In the genomic region with DNA sequence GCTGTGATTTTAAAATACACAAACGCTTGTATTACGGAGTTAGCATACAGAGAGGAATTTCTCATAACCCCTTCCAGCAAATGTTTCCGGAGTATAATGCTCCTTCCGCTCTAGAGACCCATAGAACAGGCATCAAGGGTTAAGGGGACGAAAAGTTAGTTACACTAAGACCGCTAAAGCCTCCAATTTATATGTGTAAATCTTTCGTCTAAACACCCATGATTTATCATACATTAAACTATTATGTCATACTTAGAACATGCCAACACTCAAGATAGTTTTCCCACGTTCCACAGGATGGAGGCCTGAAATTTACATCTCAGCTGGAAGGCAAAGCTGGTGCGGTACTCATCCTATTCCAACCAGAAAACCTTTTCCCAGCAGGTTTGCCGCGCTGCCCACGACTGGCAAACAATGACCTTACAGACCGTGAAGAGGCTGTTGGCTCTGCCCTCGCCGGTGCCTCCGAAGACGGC, we compare ENCODE assay signal across 8 cellular contexts. TPM values are rescaled to one million over a fixed set of nuclear protein-coding genes. Genes with fewer than 3 reads are reported as not detected.
DNase-seq lines count a peak whose midpoint lies in the region; ATAC-seq and TF ChIP-seq lines count a peak whose summit lies in the region.

No MANE protein-coding gene starts in this region.

- H3K27me3 Mint-ChIP-seq in GM23338 (ENCODE audit: insufficient read depth, low read depth, poor library complexity): peaks cover 2% of the 10 kb centered on the region
- H3K27me3 Mint-ChIP-seq in activated CD8-positive, alpha-beta T cell treated with anti-CD3 and anti-CD28 coated beads, Interleukin-2, amount 10 ng/mL, durations not matched to agents 7 days and 5 days (ENCODE audit: low read depth): no peaks in the 10 kb centered on the region

- intact Hi-C loops in heart right ventricle (cut with DNase I): no loop called here
- intact Hi-C loops in prostate gland (cut with DNase I): loop anchor here (10.0 kb wide), 1 partner anchor 531 kb away; a partner anchor contains a TSS

- H2AFZ ChIP-seq in GM23338: no peak overlapping the region

- peak overlapping the region; percentile 95 for H3K27ac Mint-ChIP-seq in GM23338
- peak overlapping the region; percentile 89 for H3K27ac Mint-ChIP-seq in activated CD8-positive, alpha-beta T cell treated with anti-CD3 and anti-CD28 coated beads, Interleukin-2, amount 10 ng/mL, durations not matched to agents 7 days and 5 days

- H3K4me1 Mint-ChIP-seq in GM23338: peaks cover 21% of the 10 kb centered on the region
- peaks cover 46% of the 10 kb centered on the region for H3K4me1 Mint-ChIP-seq in activated CD8-positive, alpha-beta T cell treated with anti-CD3 and anti-CD28 coated beads, Interleukin-2, amount 10 ng/mL, durations not matched to agents 7 days and 5 days (ENCODE audit: low read depth)

- POLR2A ChIA-PET in activated CD8-positive, alpha-beta T cell treated with anti-CD3 and anti-CD28 coated beads, Interleukin-2, amount 10 ng/mL, durations not matched to agents 7 days and 5 days (lab: Charles Lee): interaction anchor here (0.8 to 2.7 kb wide), 6 partner anchors 11 to 121 kb away, joined by 3 to 22 read pairs (median 6); a partner anchor contains a TSS

- H3K27me3 ChIP-seq in GM23338 (ENCODE audit: insufficient read depth): no peaks in the 10 kb centered on the region
- H3K27me3 ChIP-seq in heart right ventricle: no peaks in the 10 kb centered on the region
- no peaks in the 10 kb centered on the region for H3K27me3 ChIP-seq in prostate gland (replicated peaks; ENCODE audit: insufficient read depth)

- H3K27ac ChIP-seq in GM23338 (ENCODE audit: low read depth) (peak overlapping the region; percentile 93), heart right ventricle (peak overlapping the region; percentile 83 to 98 (median 96)), prostate gland (peak overlapping the region; percentile 94 to 96)

- H3K36me3 ChIP-seq in GM23338 (ENCODE audit: insufficient read depth) (peaks cover 20% of the 10 kb centered on the region), heart right ventricle (peaks cover 0 to 50% (median 14%) of the 10 kb centered on the region in 9 donors), prostate gland (no peaks in the 10 kb centered on the region)

- H3K4me3 ChIP-seq in GM23338: peak overlapping the region; percentile 60
- peak overlapping the region; percentile 51 to 91 (median 78) for H3K4me3 ChIP-seq in heart right ventricle
- H3K4me3 ChIP-seq in prostate gland: peak overlapping the region; percentile 78 to 80

- no peaks in the 10 kb centered on the region for H3K9me2 ChIP-seq in GM23338 (ENCODE audit: insufficient read depth)

- WGBS in heart right ventricle, 2 donors: 0% methylated on average over 17 of the region's 17 CpGs
- WGBS in prostate gland: under 1% methylated on average over 16 of the region's 17 CpGs

- H3K79me2 ChIP-seq in GM23338 (replicated peaks; ENCODE audit: insufficient read depth): peaks cover 77% of the 10 kb centered on the region

- peak; percentile 23 for DNase-seq in NCI-H1694 treated with DMSO at 0.1 percent for 48 hours (lab: John Stamatoyannopoulos, UW)
- no peak for DNase-seq in NCI-H1694 (lab: John Stamatoyannopoulos, UW)
- no peak for DNase-seq in GM23338 (ENCODE audit: low spot score)
- peak; percentile 72 to 77 for DNase-seq in Kasumi-1 (lab: John Stamatoyannopoulos, UW)
- DNase-seq in activated CD8-positive, alpha-beta T cell treated with anti-CD3 and anti-CD28 coated beads, Interleukin-2, amount 10 ng/mL, durations not matched to agents 7 days and 5 days: no peak
- DNase-seq in heart right ventricle: no peak
- no peak for DNase-seq in prostate gland (ENCODE audit: low spot score)
- DNase-seq in stimulated activated CD4-positive, alpha-beta T cell treated with anti-CD3 and anti-CD28 coated beads, Interleukin-4, amount 100 ng/mL, for 4 hours: no peak

- H3K9me3 ChIP-seq in heart right ventricle (no peaks in the 10 kb centered on the region), prostate gland (no peaks in the 10 kb centered on the region)

- peaks cover 8% of the 10 kb centered on the region; the same call in 1 of the 2 replicates for H4K20me1 ChIP-seq in GM23338 (replicated peaks; ENCODE audit: insufficient read depth)

- H3K36me3 Mint-ChIP-seq in GM23338 (ENCODE audit: low read depth): peaks cover 60% of the 10 kb centered on the region
- H3K36me3 Mint-ChIP-seq in activated CD8-positive, alpha-beta T cell treated with anti-CD3 and anti-CD28 coated beads, Interleukin-2, amount 10 ng/mL, durations not matched to agents 7 days and 5 days (ENCODE audit: low read depth): peaks cover 55% of the 10 kb centered on the region

- CTCF ChIA-PET in activated CD8-positive, alpha-beta T cell treated with anti-CD3 and anti-CD28 coated beads, Interleukin-2, amount 10 ng/mL, durations not matched to agents 7 days and 5 days (lab: Charles Lee): interaction anchor here (0.6 to 3.1 kb wide), 4 partner anchors 21 to 1287 kb away, joined by 3 to 13 read pairs (median 6); a partner anchor contains a TSS

- H3K4me2 ChIP-seq in GM23338: peak overlapping the region; percentile 75

- no peaks in the 10 kb centered on the region for H3K9me3 Mint-ChIP-seq in GM23338
- H3K9me3 Mint-ChIP-seq in activated CD8-positive, alpha-beta T cell treated with anti-CD3 and anti-CD28 coated beads, Interleukin-2, amount 10 ng/mL, durations not matched to agents 7 days and 5 days (ENCODE audit: insufficient read depth): no peaks in the 10 kb centered on the region

- TF ChIP-seq CTCF in GM23338 (conservative IDR thresholded peaks at IDR 0.05; ENCODE audit: low read depth in 2 of 2) (no peak), heart right ventricle (IDR thresholded peaks at IDR 0.05) (no peak), prostate gland (IDR thresholded peaks at IDR 0.05) (no peak)

- ATAC-seq in GM23338 (peak; percentile 2; the same call in 1 of the 3 replicates), heart right ventricle (peak in 6 of 8 donors; percentile 6 to 34 (median 18))
- no peak for ATAC-seq in activated CD8-positive, alpha-beta T cell treated with anti-CD3 and anti-CD28 coated beads, Interleukin-2, amount 10 ng/mL, durations not matched to agents 7 days and 5 days

- no peaks in the 10 kb centered on the region for H3F3A ChIP-seq in GM23338 (replicated peaks; ENCODE audit: low read depth)

- H3K4me1 ChIP-seq in GM23338 (ENCODE audit: insufficient read depth): 0 out of 2 replicates have a peak, but pooled peaks cover 5% of the 10 kb centered on the region
- peaks cover 7 to 55% (median 38%) of the 10 kb centered on the region in 9 donors for H3K4me1 ChIP-seq in heart right ventricle
- H3K4me1 ChIP-seq in prostate gland (replicated peaks): no peaks in the 10 kb centered on the region

- H3K4me3 Mint-ChIP-seq in GM23338: peak overlapping the region; percentile 95
- H3K4me3 Mint-ChIP-seq in activated CD8-positive, alpha-beta T cell treated with anti-CD3 and anti-CD28 coated beads, Interleukin-2, amount 10 ng/mL, durations not matched to agents 7 days and 5 days: peak overlapping the region; percentile 91

- no peak for TF ChIP-seq POLR2A in prostate gland (IDR thresholded peaks at IDR 0.05)

TF ChIP-seq in GM23338, 12 proteins besides CTCF, POLR2A, EP300 and RAD21:
- TF ChIP-seq CREB1 (CRISPR knock-in tag; IDR thresholded peaks at IDR 0.05; ENCODE audit: low read depth): no peak

RNA-seq across cellular contexts. Expression of a gene that starts 0.7 kb away (rescaled TPM):
- total RNA-seq in GM23338 (2014; rRNA removed; shearing (Covaris generic)): 49.0 and 50.5 TPM in 2 replicates
- polyA plus RNA-seq in GM23338 (2016; fragmentation: Nextera tagmentation; extraction: Ambion mirVana): 78.4 and 84.2 TPM in 2 replicates
- 10 to 100 TPM; 59.4 to 61.0 TPM for total RNA-seq in activated CD8-positive, alpha-beta T cell treated with anti-CD3 and anti-CD28 coated beads, Interleukin-2, amount 10 ng/mL, durations not matched to agents 7 days and 5 days
- total RNA-seq in heart right ventricle: 10 to 100 TPM; 18.1 to 29.3 (median 23.5) TPM
- polyA plus RNA-seq in heart right ventricle: 10 to 100 TPM; 34.7 to 88.2 TPM
- 10 to 100 TPM; 48.0 to 86.7 TPM for total RNA-seq in prostate gland

RNA-seq across cellular contexts. Expression of a gene that starts 0.8 kb away (rescaled TPM):
- total RNA-seq in GM23338 (2014; rRNA removed; shearing (Covaris generic)): 53.7 and 57.6 TPM in 2 replicates
- polyA plus RNA-seq in GM23338 (2016; fragmentation: Nextera tagmentation; extraction: Ambion mirVana) (64.1 and 71.6 TPM in 2 replicates), heart right ventricle (10 to 100 TPM in 1 of 2 donors, 1 to 10 TPM in 1; 4.1 to 17.3 TPM)
- total RNA-seq in activated CD8-positive, alpha-beta T cell treated with anti-CD3 and anti-CD28 coated beads, Interleukin-2, amount 10 ng/mL, durations not matched to agents 7 days and 5 days: 10 to 100 TPM; 33.7 to 41.7 TPM
- total RNA-seq in heart right ventricle (10 to 100 TPM in 8 of 10 donors, 1 to 10 TPM in 2; 7.0 to 15.1 (median 11.5) TPM), prostate gland (10 to 100 TPM; 22.3 to 23.8 TPM)

RNA-seq across cellular contexts. Expression of a gene that starts 20.9 kb away (rescaled TPM):
- total RNA-seq in GM23338 (2014; rRNA removed; shearing (Covaris generic)): 19.9 and 23.1 TPM in 2 replicates
- polyA plus RNA-seq in GM23338 (2016; fragmentation: Nextera tagmentation; extraction: Ambion mirVana) (18.0 and 19.6 TPM in 2 replicates), heart right ventricle (1 to 10 TPM; 3.9 to 5.0 TPM)
- 1 to 10 TPM; 8.0 to 8.5 TPM for total RNA-seq in activated CD8-positive, alpha-beta T cell treated with anti-CD3 and anti-CD28 coated beads, Interleukin-2, amount 10 ng/mL, durations not matched to agents 7 days and 5 days
- total RNA-seq in heart right ventricle (10 to 100 TPM in 5 of 10 donors, 1 to 10 TPM in 5; 5.8 to 14.1 (median 9.9) TPM), prostate gland (10 to 100 TPM; 11.7 to 13.7 TPM)

Comparison
In these comparisons a context has a peak if more than half of its experiments do, and no peak if none do; other contexts are left out.
1. DNase-seq: peak in NCI-H1694 treated with DMSO at 0.1 percent for 48 hours (single experiment) and Kasumi-1 (2 of 2); none in NCI-H1694 (single experiment), GM23338 (single experiment), activated CD8-positive, alpha-beta T cell treated with anti-CD3 and anti-CD28 coated beads, Interleukin-2, amount 10 ng/mL, durations not matched to agents 7 days and 5 days (single experiment), heart right ventricle (0 of 2), prostate gland (single experiment) and stimulated activated CD4-positive, alpha-beta T cell treated with anti-CD3 and anti-CD28 coated beads, Interleukin-4, amount 100 ng/mL, for 4 hours (0 of 2).
2. Peak in every context shown above with its lines, with median percentiles within 50 percentile points of each other: H3K27ac ChIP-seq and H3K4me3 ChIP-seq.